ENCODE assay signal across 1 cellular context in genomic region chr19:32870981-32871451, GRCh38.
TF ChIP-seq lines count a peak whose summit lies in the region.

No MANE protein-coding gene starts in this region.

TF ChIP-seq in GM23338, 12 proteins besides CTCF, POLR2A, EP300 and RAD21 (continued from another document):
- TF ChIP-seq ZNF462 (CRISPR knock-in tag; IDR thresholded peaks at IDR 0.05) = no peak
